10 cellular contexts compared by ENCODE assay signal in genomic region chr6:160071805-160072687, GRCh38. TPM values are rescaled to one million over a fixed set of nuclear protein-coding genes. Genes with fewer than 3 reads are reported as not detected.
DNase-seq lines count a peak whose midpoint lies in the region; ATAC-seq and TF ChIP-seq lines count a peak whose summit lies in the region.
"Had no signal": no experiment of that assay in that cellular context is flagged by ENCODE, and none has a peak within 500 bp of the region (broad histone marks: within the 10 kb centered on the region; RNA-seq: fewer than 3 reads in every experiment).

No MANE protein-coding gene starts in this region.

- H3K36me3 ChIP-seq in osteoblast (ENCODE audit: insufficient read depth, low read length) = peaks cover 73% of the 10 kb centered on the region

- TF ChIP-seq CTCF in choroid plexus epithelial cell (conservative IDR thresholded peaks at IDR 0.05; ENCODE audit: low read depth, low read length) = peak; percentile 48
- TF ChIP-seq CTCF in osteoblast (IDR thresholded peaks at IDR 0.05; ENCODE audit: extremely low read depth, low read depth, low read length) = peak; percentile 36

- H3K27ac ChIP-seq in osteoblast (ENCODE audit: low read depth, low read length) = no peak overlapping the region
- H3K27ac ChIP-seq: BLaER1 had no signal

- no peak overlapping the region for H3K4me3 Mint-ChIP-seq in activated T-cell treated with anti-CD3 and anti-CD28 coated beads, Interleukin-2, amount 50 U/mL, for 24 hours

- ATAC-seq in HG03432 (IDR thresholded peaks at IDR 0.05; ENCODE audit: unreplicated experiment) = no peak

- H4K20me1 ChIP-seq in osteoblast (ENCODE audit: insufficient read depth, low read length) = peaks cover 5% of the 10 kb centered on the region

- no peak for DNase-seq in activated T-cell treated with anti-CD3 and anti-CD28 coated beads, Interleukin-2, amount 50 U/mL, for 24 hours
- DNase-seq in activated T-cell treated with anti-CD3 and anti-CD28 coated beads for 4 hours (no peak), M059J (ENCODE audit: low read depth) (peak; percentile 7), choroid plexus epithelial cell (ENCODE audit: low read depth) (peak; percentile 23), osteoblast (ENCODE audit: insufficient read length, low spot score, missing footprints) (no peak), NCI-H1417 (lab: John Stamatoyannopoulos, UW) (no peak)
- DNase-seq in activated CD4-positive, CD25-positive, alpha-beta regulatory T cell (lab: John Stamatoyannopoulos, UW) = no peak
- DNase-seq: SHP77 treated with DMSO at 0.1 percent for 48 hours had no signal

- no peaks in the 10 kb centered on the region for H3K9me3 Mint-ChIP-seq in activated T-cell treated with anti-CD3 and anti-CD28 coated beads, Interleukin-2, amount 50 U/mL, for 24 hours

- H3K4me1 Mint-ChIP-seq in activated T-cell treated with anti-CD3 and anti-CD28 coated beads, Interleukin-2, amount 50 U/mL, for 24 hours (ENCODE audit: low read depth) = peaks cover 35% of the 10 kb centered on the region

- no peaks in the 10 kb centered on the region for H3K4me1 ChIP-seq in osteoblast (ENCODE audit: insufficient read depth, low read length)

- peaks cover 98% of the 10 kb centered on the region for H3K36me3 Mint-ChIP-seq in activated T-cell treated with anti-CD3 and anti-CD28 coated beads, Interleukin-2, amount 50 U/mL, for 24 hours (ENCODE audit: low read depth)

- no peak overlapping the region for H2AFZ ChIP-seq in osteoblast (ENCODE audit: low read length)

- H3K9me3 ChIP-seq in osteoblast (ENCODE audit: low read depth, low read length) = no peaks in the 10 kb centered on the region
- H3K9me3 ChIP-seq: BLaER1 had no signal

- H3K4me3 ChIP-seq in choroid plexus epithelial cell (ENCODE audit: low read depth, low read length) (no peak overlapping the region), osteoblast (ENCODE audit: insufficient read depth, low read length) (no peak overlapping the region)
- H3K4me3 ChIP-seq: BLaER1 had no signal

- peak overlapping the region; percentile 9 for H3K27ac Mint-ChIP-seq in activated T-cell treated with anti-CD3 and anti-CD28 coated beads, Interleukin-2, amount 50 U/mL, for 24 hours

- H3K4me2 ChIP-seq in osteoblast (ENCODE audit: insufficient read depth, low read length) = no peak overlapping the region
- H3K4me2 ChIP-seq: BLaER1 had no signal

- H3K27me3 ChIP-seq in osteoblast (ENCODE audit: insufficient read depth, low read length) = no peaks in the 10 kb centered on the region
- H3K27me3 ChIP-seq: BLaER1 had no signal

- H3K27me3 Mint-ChIP-seq in activated T-cell treated with anti-CD3 and anti-CD28 coated beads, Interleukin-2, amount 50 U/mL, for 24 hours = no peaks in the 10 kb centered on the region

- H3K79me2 ChIP-seq in osteoblast (ENCODE audit: insufficient read depth, low read length) = no peaks in the 10 kb centered on the region

RNA-seq across cellular contexts. Expression of gene SLC22A1, which starts 49.6 kb away (rescaled TPM):
- total RNA-seq in M059J (2014; rRNA removed; shearing (Covaris generic)) = 0.05 TPM in 1 of 2 replicates, not detected in the other
- total RNA-seq in osteoblast = 0.72 and 1.2 TPM in 2 replicates

Comparison
In these comparisons a context has a peak if more than half of its experiments do, and no peak if none do; other contexts are left out.
1. DNase-seq: peak in M059J (single experiment) and choroid plexus epithelial cell (single experiment); none in activated T-cell treated with anti-CD3 and anti-CD28 coated beads, Interleukin-2, amount 50 U/mL, for 24 hours (single experiment), activated T-cell treated with anti-CD3 and anti-CD28 coated beads for 4 hours (single experiment), osteoblast (single experiment), NCI-H1417 (0 of 3) and activated CD4-positive, CD25-positive, alpha-beta regulatory T cell (0 of 4).